11 cellular contexts compared by ENCODE assay signal in genomic region chr2:72924353-72925240, GRCh38. TPM values are rescaled to one million over a fixed set of nuclear protein-coding genes. Genes with fewer than 3 reads are reported as not detected.
DNase-seq lines count a peak whose midpoint lies in the region; ATAC-seq, FAIRE-seq and TF ChIP-seq lines count a peak whose summit lies in the region.
"Had no signal": no experiment of that assay in that cellular context is flagged by ENCODE, and none has a peak within 500 bp of the region (broad histone marks: within the 10 kb centered on the region; RNA-seq: fewer than 3 reads in every experiment).

No MANE protein-coding gene starts in this region.

- peaks cover 5% of the 10 kb centered on the region; the same call in 1 of the 3 replicates for H3K4me1 ChIP-seq in A549
- H3K4me1 ChIP-seq in RWPE2 (ENCODE audit: insufficient read depth, poor library complexity, severe bottlenecking), result no peaks in the 10 kb centered on the region
- peaks cover 0 to 6% (median 0%) of the 10 kb centered on the region in 4 donors for H3K4me1 ChIP-seq in right lobe of liver
- peaks cover 2 to 3% of the 10 kb centered on the region in 2 donors for H3K4me1 ChIP-seq in small intestine (ENCODE audit: control insufficient read depth in 2 of 2, insufficient read depth in 1 of 2, low read depth in 1 of 2, low read length in 1 of 2)

- H3K4me2 ChIP-seq in A549, result 0 out of 3 replicates have a peak overlapping the region, but pooled peaks have one; percentile 13

- ATAC-seq in A549 (peak; percentile 6 to 36; a peak in 3 of 6 replicates), GM19324 (IDR thresholded peaks at IDR 0.05; ENCODE audit: low FRiP score, unreplicated experiment) (peak; percentile 40), RWPE2 (ENCODE audit: low read depth) (peak; percentile 19; the same call in 1 of the 3 replicates), right lobe of liver (peak; percentile 14 to 33 (median 25)), HG03097 (IDR thresholded peaks at IDR 0.05; ENCODE audit: low FRiP score, unreplicated experiment) (no peak)
- ATAC-seq: naive thymus-derived CD4-positive, alpha-beta T cell had no signal

- H3K36me3 Mint-ChIP-seq in activated CD4-positive, alpha-beta T cell treated with anti-CD3 and anti-CD28 coated beads, Interleukin-2, amount 10 ng/mL, durations not matched to agents 24 days and 14 days (ENCODE audit: low read depth), result no peaks in the 10 kb centered on the region
- H3K36me3 Mint-ChIP-seq: naive thymus-derived CD4-positive, alpha-beta T cell had no signal

- H3K9me3 ChIP-seq in A549 (no peaks in the 10 kb centered on the region), RWPE2 (ENCODE audit: severe bottlenecking) (no peaks in the 10 kb centered on the region), right lobe of liver (no peaks in the 10 kb centered on the region), small intestine (ENCODE audit: control insufficient read depth, low read depth) (no peaks in the 10 kb centered on the region)

- no peak for TF ChIP-seq RAD21 in A549 (conservative IDR thresholded peaks at IDR 0.05 in 1 of 2, IDR thresholded peaks at IDR 0.05 in 1 of 2)

- TF ChIP-seq EP300 in A549 (IDR thresholded peaks at IDR 0.05), result no peak

- peaks cover 97% of the 10 kb centered on the region for H3K27me3 ChIP-seq in RWPE2 (ENCODE audit: insufficient read depth, poor library complexity, severe bottlenecking)
- peaks cover 30 to 48% of the 10 kb centered on the region in 2 donors for H3K27me3 ChIP-seq in right lobe of liver
- peaks cover 22 to 74% of the 10 kb centered on the region in 2 donors for H3K27me3 ChIP-seq in small intestine (ENCODE audit: control insufficient read depth in 2 of 2, insufficient read depth in 2 of 2, low read length in 2 of 2)

- peaks cover 49% of the 10 kb centered on the region for H3K27me3 Mint-ChIP-seq in activated CD4-positive, alpha-beta T cell treated with anti-CD3 and anti-CD28 coated beads, Interleukin-2, amount 10 ng/mL, durations not matched to agents 24 days and 14 days

- no peak overlapping the region for H3K27ac Mint-ChIP-seq in activated CD4-positive, alpha-beta T cell treated with anti-CD3 and anti-CD28 coated beads, Interleukin-2, amount 10 ng/mL, durations not matched to agents 24 days and 14 days

- POLR2A ChIA-PET in A549 (lab: Yijun Ruan, JAX), result no interaction called here

- 41% methylated on average over 44 of the region's 61 CpGs for WGBS in A549 (ENCODE audit: missing lambda C conversion rate)
- 5% methylated on average over 19 of the region's 61 CpGs for WGBS in right lobe of liver (ENCODE audit: insufficient coverage, low coverage, low lambda C conversion rate, missing lambda C conversion rate)
- WGBS in small intestine, 3 donors, result 3 to 5% (median 3%) methylated on average over 43 to 61 of the region's 61 CpGs

- H3K4me3 ChIP-seq in A549, result no peak overlapping the region
- H3K4me3 ChIP-seq in RWPE2 (ENCODE audit: severe bottlenecking), result no peak overlapping the region
- H3K4me3 ChIP-seq in right lobe of liver, result no peak overlapping the region
- no peak overlapping the region for H3K4me3 ChIP-seq in small intestine (ENCODE audit: low read depth in 1 of 2, low read length in 2 of 2)

- peaks cover 4% of the 10 kb centered on the region for H3K4me1 Mint-ChIP-seq in activated CD4-positive, alpha-beta T cell treated with anti-CD3 and anti-CD28 coated beads, Interleukin-2, amount 10 ng/mL, durations not matched to agents 24 days and 14 days

- H3K4me3 Mint-ChIP-seq in activated CD4-positive, alpha-beta T cell treated with anti-CD3 and anti-CD28 coated beads, Interleukin-2, amount 10 ng/mL, durations not matched to agents 24 days and 14 days, result no peak overlapping the region

- CTCF ChIA-PET in A549 (lab: Yijun Ruan, JAX), result interaction anchor here (0.7 to 5.6 kb wide), 9 partner anchors 10 to 288 kb away, joined by 3 to 61 read pairs (median 3); partner anchors contain the start of gene SPR

- no peaks in the 10 kb centered on the region for H3K9me3 Mint-ChIP-seq in activated CD4-positive, alpha-beta T cell treated with anti-CD3 and anti-CD28 coated beads, Interleukin-2, amount 10 ng/mL, durations not matched to agents 24 days and 14 days

- TF ChIP-seq CTCF in A549 (IDR thresholded peaks at IDR 0.05), result no peak
- no peak for TF ChIP-seq CTCF in RWPE2 (IDR thresholded peaks at IDR 0.05; ENCODE audit: poor library complexity, severe bottlenecking)
- TF ChIP-seq CTCF in right lobe of liver (IDR thresholded peaks at IDR 0.05), result no peak

- no peak for DNase-seq in A549 (ENCODE audit: low read depth in 1 of 2, low spot score in 1 of 2)
- DNase-seq in RWPE2 (ENCODE audit: low spot score), result peak; percentile 39
- DNase-seq in right lobe of liver, result no peak
- no peak for DNase-seq in small intestine
- DNase-seq in SIG-M5 treated with dmso at 0.1 percent for 504 hours (lab: John Stamatoyannopoulos, UW; ENCODE audit: unreplicated experiment), result no peak
- DNase-seq in activated CD4-positive, alpha-beta T cell treated with anti-CD3 and anti-CD28 coated beads, Interleukin-2, amount 10 ng/mL, durations not matched to agents 24 days and 14 days, result no peak
- DNase-seq: DND-41, NCI-H69 had no signal

- H3K27ac ChIP-seq in A549, result no peak overlapping the region
- H3K27ac ChIP-seq in RWPE2 (ENCODE audit: poor library complexity, severe bottlenecking), result no peak overlapping the region
- H3K27ac ChIP-seq in right lobe of liver, result no peak overlapping the region
- H3K27ac ChIP-seq in small intestine (ENCODE audit: low read depth in 1 of 2, low read length in 1 of 2), result no peak overlapping the region

- intact Hi-C loops in right lobe of liver (cut with DNase I), result no loop called here
- intact Hi-C loops in activated CD4-positive, alpha-beta T cell treated with anti-CD3 and anti-CD28 coated beads, Interleukin-2, amount 10 ng/mL, durations not matched to agents 24 days and 14 days (cut with micrococcal nuclease), result no loop called here

- H3K36me3 ChIP-seq in RWPE2 (ENCODE audit: low read depth) (no peaks in the 10 kb centered on the region), right lobe of liver (no peaks in the 10 kb centered on the region), small intestine (ENCODE audit: control insufficient read depth in 2 of 2, insufficient read depth in 2 of 2, low read length in 2 of 2) (no peaks in the 10 kb centered on the region)

- no peak for TF ChIP-seq POLR2A in A549 (IDR thresholded peaks at IDR 0.05; ENCODE audit: low read length)
- TF ChIP-seq POLR2A in right lobe of liver (IDR thresholded peaks at IDR 0.05), result no peak

- FAIRE-seq in A549 (lab: Jason Lieb, UNC) (no peak), small intestine (lab: Jason Lieb, UNC) (no peak)

TF ChIP-seq in A549, 52 proteins besides CTCF, POLR2A, EP300 and RAD21:
- TF ChIP-seq KDM1A (IDR thresholded peaks at IDR 0.05; ENCODE audit: low read depth) (no peak), ZNF302 (CRISPR knock-in tag; IDR thresholded peaks at IDR 0.05) (no peak)

RNA-seq across cellular contexts. Expression of gene EMX1, which starts 7.3 kb away (rescaled TPM):
- polyA plus RNA-seq in A549 (2011; rRNA removed) (not detected in 2 replicates), A549 (2017; fragmentation: RNase III; extraction: RNeasy Plus Mini Kit Qiagen cat#74134 plus additional on column Dnase treatment) (0.05 TPM in 1 of 3 replicates, not detected in the others), small intestine (1 to 10 TPM in 2 of 3 donors, under 1 TPM in 1; 0.46 to 4.9 (median 1.6) TPM)
- polyA plus RNA-seq in A549 (2012; cell fraction: cytosol; rRNA removed), result 0.04 and 0.08 TPM in 2 replicates
- polyA plus RNA-seq in A549 (2012; cell fraction: nucleus; rRNA removed), result 0.04 TPM in 2 replicates
- polyA minus RNA-seq in A549 (2011; rRNA and poly(A)+ RNA removed), result not detected in 2 replicates
- under 1 TPM in 3 of 6 experiments, not detected in 3; 0.25 to 0.49 (median 0.29) TPM for total RNA-seq in right lobe of liver
- 0.09 TPM in 1 of 2 replicates, not detected in the other for total RNA-seq in activated CD4-positive, alpha-beta T cell treated with anti-CD3 and anti-CD28 coated beads, Interleukin-2, amount 10 ng/mL, durations not matched to agents 24 days and 14 days
- total RNA-seq: naive thymus-derived CD4-positive, alpha-beta T cell had no signal
- polyA plus RNA-seq: naive thymus-derived CD4-positive, alpha-beta T cell had no signal

RNA-seq across cellular contexts. Expression of gene SPR, which starts 37.4 kb away (rescaled TPM):
- polyA plus RNA-seq in A549 (2011; rRNA removed) (88.5 and 99.3 TPM in 2 replicates), A549 (2017; fragmentation: RNase III; extraction: RNeasy Plus Mini Kit Qiagen cat#74134 plus additional on column Dnase treatment) (118 to 141 TPM (median 138 TPM) in 3 replicates), small intestine (10 to 100 TPM; 44.2 to 50.0 (median 44.5) TPM)
- polyA plus RNA-seq in A549 (2012; cell fraction: cytosol; rRNA removed), result 128 and 139 TPM in 2 replicates
- 81.5 and 86.8 TPM in 2 replicates for polyA plus RNA-seq in A549 (2012; cell fraction: nucleus; rRNA removed)
- 50.9 and 53.4 TPM in 2 replicates for polyA minus RNA-seq in A549 (2011; rRNA and poly(A)+ RNA removed)
- total RNA-seq in right lobe of liver, result 10 to 100 TPM; 48.6 to 90.2 (median 68.5) TPM
- 12.6 and 12.8 TPM in 2 replicates for total RNA-seq in activated CD4-positive, alpha-beta T cell treated with anti-CD3 and anti-CD28 coated beads, Interleukin-2, amount 10 ng/mL, durations not matched to agents 24 days and 14 days
